In genomic region chr1:51524817-51525216, GRCh38 we compare ENCODE assay signal across 21 cellular contexts.
"Had no signal": no experiment of that assay in that cellular context is flagged by ENCODE, and none has a peak within 500 bp of the region (broad histone marks: within the 10 kb centered on the region; RNA-seq: fewer than 3 reads in every experiment).

No MANE protein-coding gene starts in this region.

- DNase-seq: cerebellar nuclear complex; effector memory CD4-positive, alpha-beta T cell; gastrocnemius medialis; immature natural killer cell; mammary epithelial cell; natural killer cell; psoas muscle; retina; right lobe of liver; stimulated activated CD4-positive, alpha-beta T cell treated with anti-CD3 and anti-CD28 coated beads, Interleukin-4, amount 100 ng/mL, for 1 hour; stimulated activated CD8-positive, alpha-beta memory T cell treated with anti-CD3 and anti-CD28 coated beads, Interleukin-4, amount 100 ng/mL, for 48 hours; stimulated activated naive CD8-positive, alpha-beta T cell treated with anti-CD3 and anti-CD28 coated beads, Interleukin-15, Interleukin-2, amounts not matched to agents 100 U/mL and 50 U/mL, for 24 hours; transverse colon had no signal

- H3K27me3 ChIP-seq: gastrocnemius medialis, right lobe of liver, transverse colon had no signal

- ATAC-seq: esophagus mucosa; gastrocnemius medialis; natural killer cell; psoas muscle; right lobe of liver; stimulated activated effector memory CD8-positive, alpha-beta T cell treated with anti-CD3 and anti-CD28 coated beads, Interleukin-12 subunit alpha, Interleukin-12 subunit beta, amount 100 ng/mL, for 72 hours; stimulated activated naive CD8-positive, alpha-beta T cell treated with anti-CD3 and anti-CD28 coated beads, Interleukin-15, Interleukin-2, amounts not matched to agents 100 U/mL and 50 U/mL, for 24 hours had no signal

- H3K4me3 ChIP-seq: coronary artery, gastrocnemius medialis, psoas muscle, right lobe of liver, thoracic aorta, transverse colon had no signal

- H3K4me1 ChIP-seq: parathyroid adenoma had no signal

- H3K27ac ChIP-seq: coronary artery, gastrocnemius medialis, parathyroid adenoma, psoas muscle, right lobe of liver, thoracic aorta, transverse colon had no signal

- H3K27ac Mint-ChIP-seq: mesothelial cell of epicardium; stimulated activated effector memory CD8-positive, alpha-beta T cell treated with anti-CD3 and anti-CD28 coated beads, Interleukin-12 subunit alpha, Interleukin-12 subunit beta, amount 100 ng/mL, for 72 hours had no signal

- H3K36me3 Mint-ChIP-seq: immature natural killer cell, mesothelial cell of epicardium, natural killer cell had no signal

- H3K9ac ChIP-seq: parathyroid adenoma had no signal

- H2AFZ ChIP-seq: parathyroid adenoma had no signal

- H3K36me3 ChIP-seq: gastrocnemius medialis, right lobe of liver, thoracic aorta, transverse colon had no signal

- H3K4me3 Mint-ChIP-seq: immature natural killer cell; mesothelial cell of epicardium; natural killer cell; stimulated activated effector memory CD8-positive, alpha-beta T cell treated with anti-CD3 and anti-CD28 coated beads, Interleukin-12 subunit alpha, Interleukin-12 subunit beta, amount 100 ng/mL, for 72 hours had no signal

- H3K9me3 ChIP-seq: gastrocnemius medialis, psoas muscle, right lobe of liver, thoracic aorta, transverse colon had no signal

- H3K9me3 Mint-ChIP-seq: immature natural killer cell; mesothelial cell of epicardium; stimulated activated effector memory CD8-positive, alpha-beta T cell treated with anti-CD3 and anti-CD28 coated beads, Interleukin-12 subunit alpha, Interleukin-12 subunit beta, amount 100 ng/mL, for 72 hours had no signal

- H3K79me2 ChIP-seq: parathyroid adenoma had no signal

- H3K4me1 Mint-ChIP-seq: mesothelial cell of epicardium had no signal

- FAIRE-seq: endometrium, keratinocyte had no signal
